20 cellular contexts compared by ENCODE assay signal in the genomic region with DNA sequence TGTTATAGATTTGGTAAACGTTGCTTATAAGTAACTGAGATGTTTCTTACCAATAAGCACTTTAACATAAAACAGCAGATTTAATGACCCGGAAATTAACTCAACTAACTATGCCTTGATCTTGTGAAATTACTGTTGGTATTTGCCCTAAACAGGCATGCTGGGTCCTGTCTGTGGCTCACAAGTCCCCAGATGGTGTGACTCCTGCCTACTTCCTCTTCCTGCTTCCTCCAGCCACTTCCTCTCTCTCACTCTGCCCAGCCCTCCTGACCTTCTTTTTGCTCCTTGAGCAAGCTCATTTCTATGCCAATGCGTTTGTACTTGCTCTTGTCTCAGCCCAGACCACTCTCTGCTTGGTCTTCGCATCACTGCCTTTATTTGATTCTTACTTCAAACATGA.
A peak's percentile ranks its signal among the peaks of the same experiment; 100 is the strongest.
DNase-seq lines count a peak whose midpoint lies in the region; ATAC-seq, FAIRE-seq and TF ChIP-seq lines count a peak whose summit lies in the region.
"Had no signal": no experiment of that assay in that cellular context is flagged by ENCODE, and none has a peak within 500 bp of the region (broad histone marks: within the 10 kb centered on the region; RNA-seq: fewer than 3 reads in every experiment).

No MANE protein-coding gene starts in this region.

- H3F3A ChIP-seq in neural progenitor cell (ENCODE audit: low read depth): no peaks in the 10 kb centered on the region

- ATAC-seq in natural killer cell: peak in 1 of 3 donors; percentile 80
- ATAC-seq: K562, left lung had no signal

- POLR2A ChIA-PET in HEK293 (lab: Yijun Ruan, JAX): no interaction called here

- peaks cover 7 to 19% of the 10 kb centered on the region in 2 donors for H3K9me3 Mint-ChIP-seq in natural killer cell
- H3K9me3 Mint-ChIP-seq in neural progenitor cell: peaks cover 2% of the 10 kb centered on the region

- H3K36me3 Mint-ChIP-seq in natural killer cell (peaks cover 10% of the 10 kb centered on the region), neural progenitor cell (peaks cover 4% of the 10 kb centered on the region)
- H3K36me3 Mint-ChIP-seq: activated naive CD4-positive, alpha-beta T cell treated with anti-CD3 and anti-CD28 coated beads, Interleukin-2, amount 50 U/mL, for 24 hours; naive B cell had no signal

- peak; percentile 10 for DNase-seq in NAMALWA (ENCODE audit: low spot score)
- peak; percentile 85 for DNase-seq in bronchial epithelial cell (ENCODE audit: low read depth)
- no peak for DNase-seq in natural killer cell
- DNase-seq in RCC 7860 (ENCODE audit: low spot score): no peak
- no peak for DNase-seq in neural progenitor cell (ENCODE audit: low spot score)
- DNase-seq in GOT3 (lab: John Stamatoyannopoulos, UW): no peak
- DNase-seq: activated CD4-positive, alpha-beta T cell treated with anti-CD3 and anti-CD28 coated beads for 1 hour; activated CD8-positive, alpha-beta memory T cell treated with anti-CD3 and anti-CD28 coated beads, Interleukin-2, amount 50 U/mL, for 48 hours; DMS53; dorsolateral prefrontal cortex; left lung; naive B cell; NCI-H146; NCI-H446 treated with DMSO at 0.1 percent for 48 hours; stimulated activated CD4-positive, alpha-beta T cell treated with anti-CD3 and anti-CD28 coated beads, Interleukin-15, amount 100 ng/mL, for 24 hours; T-helper 2 cell had no signal

- H3K4me3 Mint-ChIP-seq in natural killer cell (peak overlapping the region; percentile 47), neural progenitor cell (no peak overlapping the region)
- H3K4me3 Mint-ChIP-seq: activated naive CD4-positive, alpha-beta T cell treated with anti-CD3 and anti-CD28 coated beads, Interleukin-2, amount 50 U/mL, for 24 hours; B cell; naive B cell had no signal

- peak; percentile 43 for FAIRE-seq in bronchial epithelial cell (lab: Jason Lieb, UNC)
- no peak for FAIRE-seq in RCC 7860 (lab: Jason Lieb, UNC)
- FAIRE-seq: K562 had no signal

- H3K36me3 ChIP-seq in HEK293 (ENCODE audit: control insufficient read depth in 2 of 2, insufficient read depth in 1 of 2, low read length in 2 of 2) (no peaks in the 10 kb centered on the region), bronchial epithelial cell (ENCODE audit: control insufficient read depth, insufficient read depth, low read length) (no peaks in the 10 kb centered on the region), neural progenitor cell (no peaks in the 10 kb centered on the region)
- H3K36me3 ChIP-seq: left lung had no signal

- no peaks in the 10 kb centered on the region for H4K20me1 ChIP-seq in neural progenitor cell (ENCODE audit: low read depth)

- H3K4me1 ChIP-seq in HEK293 (ENCODE audit: control insufficient read depth, insufficient read depth, low read length): no peaks in the 10 kb centered on the region
- peaks cover 9% of the 10 kb centered on the region for H3K4me1 ChIP-seq in neural progenitor cell
- H3K4me1 ChIP-seq: left lung had no signal

- H3K27me3 Mint-ChIP-seq in natural killer cell (ENCODE audit: low read depth in 2 of 2) (no peaks in the 10 kb centered on the region), neural progenitor cell (ENCODE audit: insufficient read depth, low read depth) (peaks cover 2% of the 10 kb centered on the region)
- H3K27me3 Mint-ChIP-seq: activated naive CD4-positive, alpha-beta T cell treated with anti-CD3 and anti-CD28 coated beads, Interleukin-2, amount 50 U/mL, for 24 hours; B cell; naive B cell had no signal

- H2AFZ ChIP-seq in neural progenitor cell (replicated peaks): no peak overlapping the region

- no peak overlapping the region for H3K4me2 ChIP-seq in neural progenitor cell

- H3K27me3 ChIP-seq in bronchial epithelial cell (ENCODE audit: control insufficient read depth, insufficient read depth, low read length) (no peaks in the 10 kb centered on the region), neural progenitor cell (no peaks in the 10 kb centered on the region)
- H3K27me3 ChIP-seq: dorsolateral prefrontal cortex, left lung had no signal

- H3K9ac ChIP-seq in neural progenitor cell: no peak overlapping the region

- TF ChIP-seq CTCF in HEK293 (tag by site-specific recombination; IDR thresholded peaks at IDR 0.05) (no peak), bronchial epithelial cell (IDR thresholded peaks at IDR 0.05; ENCODE audit: insufficient read depth, low read length, severe bottlenecking) (no peak), natural killer cell (IDR thresholded peaks at IDR 0.05) (no peak), neural progenitor cell (IDR thresholded peaks at IDR 0.05) (no peak)

- intact Hi-C loops in natural killer cell (cut with micrococcal nuclease): no loop called here

- peak overlapping the region; percentile 53 to 85 for H3K27ac Mint-ChIP-seq in natural killer cell
- H3K27ac Mint-ChIP-seq in neural progenitor cell: no peak overlapping the region
- H3K27ac Mint-ChIP-seq: activated naive CD4-positive, alpha-beta T cell treated with anti-CD3 and anti-CD28 coated beads, Interleukin-2, amount 50 U/mL, for 24 hours; B cell had no signal

- H3K9me3 ChIP-seq in HEK293 (ENCODE audit: control insufficient read depth, insufficient read depth, low read depth, low read length): no peaks in the 10 kb centered on the region
- H3K9me3 ChIP-seq in neural progenitor cell (ENCODE audit: low read depth): no peaks in the 10 kb centered on the region
- H3K9me3 ChIP-seq: left lung had no signal

- H3K4me1 Mint-ChIP-seq in natural killer cell (peaks cover 14 to 31% of the 10 kb centered on the region in 2 donors), neural progenitor cell (peaks cover 6% of the 10 kb centered on the region)
- H3K4me1 Mint-ChIP-seq: activated naive CD4-positive, alpha-beta T cell treated with anti-CD3 and anti-CD28 coated beads, Interleukin-2, amount 50 U/mL, for 24 hours had no signal

- H3K4me3 ChIP-seq in HEK293 (ENCODE audit: low read depth, low read length) (no peak overlapping the region), bronchial epithelial cell (ENCODE audit: low read depth, low read length) (no peak overlapping the region), neural progenitor cell (no peak overlapping the region)
- H3K4me3 ChIP-seq: dorsolateral prefrontal cortex, K562, left lung had no signal

- CTCF ChIA-PET in HEK293 (lab: Yijun Ruan, JAX): no interaction called here

- H3K27ac ChIP-seq in HEK293 (ENCODE audit: extremely low read depth, low read depth, low read length) (no peak overlapping the region), neural progenitor cell (no peak overlapping the region)
- H3K27ac ChIP-seq: dorsolateral prefrontal cortex, left lung had no signal

- no peaks in the 10 kb centered on the region for H3K79me2 ChIP-seq in neural progenitor cell (ENCODE audit: low read depth)

TF ChIP-seq in HEK293, 187 proteins besides CTCF, POLR2A, EP300 and RAD21:
- TF ChIP-seq, protein P1, sequence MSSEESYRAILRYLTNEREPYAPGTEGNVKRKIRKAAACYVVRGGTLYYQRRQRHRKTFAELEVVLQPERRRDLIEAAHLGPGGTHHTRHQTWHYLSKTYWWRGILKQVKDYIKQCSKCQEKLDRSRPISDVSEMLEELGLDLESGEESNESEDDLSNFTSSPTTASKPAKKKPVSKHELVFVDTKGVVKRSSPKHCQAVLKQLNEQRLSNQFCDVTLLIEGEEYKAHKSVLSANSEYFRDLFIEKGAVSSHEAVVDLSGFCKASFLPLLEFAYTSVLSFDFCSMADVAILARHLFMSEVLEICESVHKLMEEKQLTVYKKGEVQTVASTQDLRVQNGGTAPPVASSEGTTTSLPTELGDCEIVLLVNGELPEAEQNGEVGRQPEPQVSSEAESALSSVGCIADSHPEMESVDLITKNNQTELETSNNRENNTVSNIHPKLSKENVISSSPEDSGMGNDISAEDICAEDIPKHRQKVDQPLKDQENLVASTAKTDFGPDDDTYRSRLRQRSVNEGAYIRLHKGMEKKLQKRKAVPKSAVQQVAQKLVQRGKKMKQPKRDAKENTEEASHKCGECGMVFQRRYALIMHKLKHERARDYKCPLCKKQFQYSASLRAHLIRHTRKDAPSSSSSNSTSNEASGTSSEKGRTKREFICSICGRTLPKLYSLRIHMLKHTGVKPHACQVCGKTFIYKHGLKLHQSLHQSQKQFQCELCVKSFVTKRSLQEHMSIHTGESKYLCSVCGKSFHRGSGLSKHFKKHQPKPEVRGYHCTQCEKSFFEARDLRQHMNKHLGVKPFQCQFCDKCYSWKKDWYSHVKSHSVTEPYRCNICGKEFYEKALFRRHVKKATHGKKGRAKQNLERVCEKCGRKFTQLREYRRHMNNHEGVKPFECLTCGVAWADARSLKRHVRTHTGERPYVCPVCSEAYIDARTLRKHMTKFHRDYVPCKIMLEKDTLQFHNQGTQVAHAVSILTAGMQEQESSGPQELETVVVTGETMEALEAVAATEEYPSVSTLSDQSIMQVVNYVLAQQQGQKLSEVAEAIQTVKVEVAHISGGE (tag by site-specific recombination; conservative IDR thresholded peaks at IDR 0.05; ENCODE audit: low read depth): peak; percentile 28; the same call in 1 of the 2 replicates
- no peak for TF ChIP-seq ZNF660 (tag by site-specific recombination; IDR thresholded peaks at IDR 0.05)

Comparison
In these comparisons a context has a peak if more than half of its experiments do, and no peak if none do; other contexts are left out.
1. DNase-seq: peak in NAMALWA (single experiment) and bronchial epithelial cell (single experiment); none in natural killer cell (single experiment), RCC 7860 (single experiment), neural progenitor cell (single experiment) and GOT3 (single experiment).